ENCODE assay signal across 8 cellular contexts in the genomic region with DNA sequence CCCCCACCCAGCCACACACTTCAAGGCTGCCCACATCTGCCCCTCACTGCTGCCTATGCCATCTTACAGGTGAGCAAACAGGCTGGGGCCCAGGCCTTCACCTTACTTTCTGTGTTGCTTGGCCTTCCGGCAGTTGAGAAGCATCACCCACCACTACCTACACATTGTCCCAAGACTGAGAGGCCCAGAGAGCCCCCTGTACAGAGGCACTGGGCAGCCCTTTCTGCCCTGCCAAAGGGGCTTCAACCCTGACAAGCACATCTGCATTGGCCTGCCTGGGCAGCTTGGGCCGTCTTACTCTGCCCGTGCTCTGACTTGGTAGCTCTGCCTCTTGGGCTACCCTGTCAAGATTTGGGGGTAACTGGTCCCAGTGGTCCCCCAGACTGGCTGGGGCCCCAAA. TPM values are rescaled to one million over a fixed set of nuclear protein-coding genes. Genes with fewer than 3 reads are reported as not detected.
A peak's percentile ranks its signal among the peaks of the same experiment; 100 is the strongest.
DNase-seq lines count a peak whose midpoint lies in the region; ATAC-seq and TF ChIP-seq lines count a peak whose summit lies in the region.

No MANE protein-coding gene starts in this region.

- no peaks in the 10 kb centered on the region for H3K9me3 ChIP-seq in skeletal muscle tissue (ENCODE audit: control insufficient read depth in 3 of 3, low read length in 3 of 3)

- no peaks in the 10 kb centered on the region for H3K36me3 Mint-ChIP-seq in glutamatergic neuron (ENCODE audit: unreplicated experiment)

- no peak overlapping the region for H3K27ac Mint-ChIP-seq in glutamatergic neuron (ENCODE audit: unreplicated experiment)

- DNase-seq in H7 (no peak), glutamatergic neuron (no peak), anterior cingulate cortex (lab: John Stamatoyannopoulos, UW) (no peak), NCI-H2171 treated with DMSO at 0.1 percent for 48 hours (lab: John Stamatoyannopoulos, UW) (no peak)
- DNase-seq in activated CD8-positive, alpha-beta memory T cell treated with anti-CD3 and anti-CD28 coated beads for 24 hours, result no peak

- ATAC-seq in GM21717 (IDR thresholded peaks at IDR 0.05; ENCODE audit: unreplicated experiment), result no peak

- H3K4me3 Mint-ChIP-seq in glutamatergic neuron (ENCODE audit: unreplicated experiment), result peak overlapping the region; percentile 75

- peaks cover 61 to 71% (median 70%) of the 10 kb centered on the region in 3 donors for H3K4me1 ChIP-seq in skeletal muscle tissue (ENCODE audit: control insufficient read depth in 3 of 3, insufficient read depth in 3 of 3, low read length in 3 of 3)

- TF ChIP-seq CTCF in WI38 (IDR thresholded peaks at IDR 0.05; ENCODE audit: low read depth, low read length) (no peak), glutamatergic neuron (IDR thresholded peaks at IDR 0.05; ENCODE audit: partially characterized antibody, unreplicated experiment) (no peak)

- H3K36me3 ChIP-seq in H7 (replicated peaks; ENCODE audit: control insufficient read depth, insufficient read depth, low read length) (peaks cover 7% of the 10 kb centered on the region), skeletal muscle tissue (ENCODE audit: control insufficient read depth in 3 of 3, insufficient read depth in 3 of 3, low read length in 3 of 3) (peaks cover 35 to 42% (median 35%) of the 10 kb centered on the region in 3 donors)

- peak overlapping the region; percentile 98 to 100 (median 100) for H3K9ac ChIP-seq in skeletal muscle tissue (ENCODE audit: low read depth in 1 of 3, low read length in 3 of 3)

- no peaks in the 10 kb centered on the region for H3K9me3 Mint-ChIP-seq in glutamatergic neuron (ENCODE audit: unreplicated experiment)

- H3K27me3 ChIP-seq in H7 (ENCODE audit: control insufficient read depth, insufficient read depth, low read length) (no peaks in the 10 kb centered on the region), skeletal muscle tissue (ENCODE audit: control insufficient read depth in 3 of 3, insufficient read depth in 3 of 3, low read length in 3 of 3) (no peaks in the 10 kb centered on the region)

- peak overlapping the region; percentile 76 for H3K4me3 ChIP-seq in H7 (ENCODE audit: insufficient read depth, low read depth, low read length)
- peak overlapping the region; percentile 86 for H3K4me3 ChIP-seq in WI38 (ENCODE audit: low read depth, low read length)
- peak overlapping the region; percentile 85 to 93 (median 92) for H3K4me3 ChIP-seq in skeletal muscle tissue (ENCODE audit: low read length in 3 of 3)

- no peaks in the 10 kb centered on the region for H3K27me3 Mint-ChIP-seq in glutamatergic neuron (ENCODE audit: unreplicated experiment)

- H3K27ac ChIP-seq in skeletal muscle tissue (ENCODE audit: low read depth, low read length), result peak overlapping the region; percentile 100

- H3K4me1 Mint-ChIP-seq in glutamatergic neuron (ENCODE audit: low read depth, unreplicated experiment), result no peaks in the 10 kb centered on the region

RNA-seq across cellular contexts. Expression of a gene that starts 1.2 kb away (rescaled TPM):
- 16.2 and 17.3 TPM in 2 replicates for total RNA-seq in H7 (2014; rRNA removed; shearing (Covaris generic))
- total RNA-seq in glutamatergic neuron (ENCODE audit: unreplicated experiment), result 7.4 TPM
- 23.0 TPM for total RNA-seq in skeletal muscle tissue

RNA-seq across cellular contexts. Expression of a gene that starts 3.1 kb away (rescaled TPM):
- 199 and 225 TPM in 2 replicates for total RNA-seq in H7 (2014; rRNA removed; shearing (Covaris generic))
- total RNA-seq in glutamatergic neuron (ENCODE audit: unreplicated experiment) (203 TPM), skeletal muscle tissue (193 TPM)

RNA-seq across cellular contexts. Expression of a gene that starts 36.2 kb away (rescaled TPM):
- 81.6 and 85.1 TPM in 2 replicates for total RNA-seq in H7 (2014; rRNA removed; shearing (Covaris generic))
- total RNA-seq in glutamatergic neuron (ENCODE audit: unreplicated experiment) (84.6 TPM), skeletal muscle tissue (15.1 TPM)

RNA-seq across cellular contexts. Expression of a gene that starts 53.1 kb away (rescaled TPM):
- 36.7 and 48.0 TPM in 2 replicates for total RNA-seq in H7 (2014; rRNA removed; shearing (Covaris generic))
- total RNA-seq in glutamatergic neuron (ENCODE audit: unreplicated experiment), result 58.6 TPM
- 21.9 TPM for total RNA-seq in skeletal muscle tissue

RNA-seq across cellular contexts. Expression of a gene that starts 53.4 kb away (rescaled TPM):
- 13.1 and 14.4 TPM in 2 replicates for total RNA-seq in H7 (2014; rRNA removed; shearing (Covaris generic))
- total RNA-seq in glutamatergic neuron (ENCODE audit: unreplicated experiment), result 14.0 TPM
- 8.9 TPM for total RNA-seq in skeletal muscle tissue
